In genomic region chrX:47234583-47234982, GRCh38 we compare ENCODE assay signal across 1 cellular context.
TF ChIP-seq lines count a peak whose summit lies in the region.

No MANE protein-coding gene starts in this region.

TF ChIP-seq in HepG2, 621 proteins besides CTCF, POLR2A, EP300 and RAD21:
- TF ChIP-seq ZNF280D (CRISPR knock-in tag; IDR thresholded peaks at IDR 0.05) (no peak), POLR2AphosphoS2 (IDR thresholded peaks at IDR 0.05; ENCODE audit: low read depth, low read length) (no peak), MLXIP (CRISPR knock-in tag; IDR thresholded peaks at IDR 0.05; ENCODE audit: borderline replicate concordance) (no peak), THAP7 (CRISPR knock-in tag; IDR thresholded peaks at IDR 0.05) (no peak), SALL1 (CRISPR knock-in tag; IDR thresholded peaks at IDR 0.05) (no peak), PPARG (CRISPR knock-in tag; conservative IDR thresholded peaks at IDR 0.05) (no peak), CERS6 (CRISPR knock-in tag; IDR thresholded peaks at IDR 0.05) (no peak), AHDC1 (CRISPR knock-in tag; IDR thresholded peaks at IDR 0.05; ENCODE audit: borderline replicate concordance) (no peak), ZNF367 (CRISPR knock-in tag; IDR thresholded peaks at IDR 0.05; ENCODE audit: borderline replicate concordance) (no peak), FOXO1 (CRISPR knock-in tag; IDR thresholded peaks at IDR 0.05) (no peak)
TF ChIP-seq in HepG2: peak in this region for 0.
